ENCODE assay signal across 23 cellular contexts in genomic region chrX:445727-446126, GRCh38. TPM values are rescaled to one million over a fixed set of nuclear protein-coding genes. Genes with fewer than 3 reads are reported as not detected.
DNase-seq lines count a peak whose midpoint lies in the region; ATAC-seq and TF ChIP-seq lines count a peak whose summit lies in the region.
"Had no signal": no experiment of that assay in that cellular context is flagged by ENCODE, and none has a peak within 500 bp of the region (broad histone marks: within the 10 kb centered on the region; RNA-seq: fewer than 3 reads in every experiment).

No MANE protein-coding gene starts in this region.

- H3K79me2 ChIP-seq in neural progenitor cell (ENCODE audit: low read depth) (no peaks in the 10 kb centered on the region), Karpas-422 (ENCODE audit: low read length) (no peaks in the 10 kb centered on the region)

- H3K36me3 ChIP-seq in HUES64 (ENCODE audit: insufficient read depth, low read length): no peaks in the 10 kb centered on the region
- H3K36me3 ChIP-seq in iPS-20b (ENCODE audit: insufficient read depth, low read depth, low read length): no peaks in the 10 kb centered on the region
- no peaks in the 10 kb centered on the region for H3K36me3 ChIP-seq in neural progenitor cell
- no peaks in the 10 kb centered on the region for H3K36me3 ChIP-seq in Karpas-422 (ENCODE audit: insufficient read depth, low read length)
- H3K36me3 ChIP-seq: Peyer's patch had no signal

- H3K4me2 ChIP-seq in neural progenitor cell (peak overlapping the region; percentile 65), Karpas-422 (ENCODE audit: low read depth, low read length, poor library complexity, severe bottlenecking) (no peak overlapping the region)

- no peak for ATAC-seq in HG03442 (IDR thresholded peaks at IDR 0.05; ENCODE audit: unreplicated experiment)

- H3K4me3 Mint-ChIP-seq in neural progenitor cell: peak overlapping the region; percentile 27
- H3K4me3 Mint-ChIP-seq: CD8-positive, alpha-beta memory T cell had no signal

- in situ Hi-C loops in GM13976 (cut with MboI; ENCODE audit: low sequenced_read_pairs, unreplicated experiment): no loop called here

- H2AFZ ChIP-seq in neural progenitor cell (replicated peaks) (no peak overlapping the region), Karpas-422 (ENCODE audit: low read length) (no peak overlapping the region)

- peaks cover 16% of the 10 kb centered on the region for H3K4me1 ChIP-seq in HUES64 (ENCODE audit: insufficient read depth, low read length)
- H3K4me1 ChIP-seq in iPS-20b (ENCODE audit: insufficient read depth, low read length): peaks cover 12% of the 10 kb centered on the region; the same call in 1 of the 2 replicates
- H3K4me1 ChIP-seq in neural progenitor cell: peaks cover 6% of the 10 kb centered on the region
- no peaks in the 10 kb centered on the region for H3K4me1 ChIP-seq in Karpas-422 (ENCODE audit: low read length)
- H3K4me1 ChIP-seq: Peyer's patch had no signal

- H4K20me1 ChIP-seq in neural progenitor cell (ENCODE audit: low read depth) (no peaks in the 10 kb centered on the region), Karpas-422 (ENCODE audit: insufficient read depth, low read depth, low read length) (no peaks in the 10 kb centered on the region)

- H3K9me3 ChIP-seq in HUES64 (ENCODE audit: insufficient read depth, low read depth, low read length): no peaks in the 10 kb centered on the region
- no peaks in the 10 kb centered on the region for H3K9me3 ChIP-seq in iPS-20b (ENCODE audit: insufficient read depth, low read depth, low read length)
- no peaks in the 10 kb centered on the region for H3K9me3 ChIP-seq in neural progenitor cell (ENCODE audit: low read depth)
- H3K9me3 ChIP-seq in Karpas-422 (ENCODE audit: low read length): no peaks in the 10 kb centered on the region
- H3K9me3 ChIP-seq: Peyer's patch had no signal

- TF ChIP-seq CTCF in GM13976 (IDR thresholded peaks at IDR 0.05; ENCODE audit: borderline replicate concordance, control extremely low read depth, extremely low read depth, insufficient read depth, missing control alignments): no peak
- TF ChIP-seq CTCF in neural progenitor cell (IDR thresholded peaks at IDR 0.05): no peak

- no peak overlapping the region for H3K27ac Mint-ChIP-seq in neural progenitor cell
- H3K27ac Mint-ChIP-seq: CD8-positive, alpha-beta memory T cell had no signal

- H3K27ac ChIP-seq in HUES64 (ENCODE audit: low read depth, low read length) (peak overlapping the region; percentile 82; the same call in 1 of the 2 replicates), iPS-20b (ENCODE audit: low read length) (no peak overlapping the region), neural progenitor cell (no peak overlapping the region), Karpas-422 (ENCODE audit: low read length) (no peak overlapping the region)
- H3K27ac ChIP-seq: Peyer's patch had no signal

- DNase-seq in GM13976 (ENCODE audit: low spot score) (peak; percentile 7), neural progenitor cell (ENCODE audit: low spot score) (no peak), NCI-H2107 treated with DMSO at 0.1 percent for 48 hours (lab: John Stamatoyannopoulos, UW; ENCODE audit: unreplicated experiment) (no peak), RKO (ENCODE audit: low spot score) (no peak), Karpas-422 (no peak)
- DNase-seq: AML-193; C1 segment of cervical spinal cord; Calu3; CD8-positive, alpha-beta memory T cell; DMS153; KBM-7; NCI-H1105; NCI-H146; NCI-H2029 treated with DMSO at 0.1 percent for 48 hours; NCI-H2171; NCI-H345; NCI-H524 treated with DMSO at 0.1 percent for 48 hours; NCI-H82; Peyer's patch; Right ventricle myocardium superior had no signal

- peaks cover 11% of the 10 kb centered on the region; the same call in 1 of the 2 replicates for H3K27me3 ChIP-seq in HUES64 (ENCODE audit: insufficient read depth, low read length)
- peaks cover 36% of the 10 kb centered on the region for H3K27me3 ChIP-seq in iPS-20b (ENCODE audit: insufficient read depth, low read length)
- peaks cover 43% of the 10 kb centered on the region for H3K27me3 ChIP-seq in neural progenitor cell
- H3K27me3 ChIP-seq in Karpas-422 (ENCODE audit: low read length): no peaks in the 10 kb centered on the region
- H3K27me3 ChIP-seq: Peyer's patch had no signal

- peaks cover 20% of the 10 kb centered on the region for H3K4me1 Mint-ChIP-seq in neural progenitor cell
- H3K4me1 Mint-ChIP-seq: CD8-positive, alpha-beta memory T cell had no signal

- H3F3A ChIP-seq in neural progenitor cell (ENCODE audit: low read depth): peaks cover 9% of the 10 kb centered on the region

- no peak overlapping the region for H3K9ac ChIP-seq in HUES64 (ENCODE audit: low read depth, low read length)
- H3K9ac ChIP-seq in iPS-20b (ENCODE audit: low read depth, low read length): peak overlapping the region; percentile 50
- no peak overlapping the region for H3K9ac ChIP-seq in neural progenitor cell
- H3K9ac ChIP-seq in Karpas-422 (ENCODE audit: low read length): no peak overlapping the region

- peaks cover 10% of the 10 kb centered on the region for H3K27me3 Mint-ChIP-seq in neural progenitor cell (ENCODE audit: insufficient read depth, low read depth)
- H3K27me3 Mint-ChIP-seq: CD8-positive, alpha-beta memory T cell had no signal

- peaks cover 2% of the 10 kb centered on the region for H3K36me3 Mint-ChIP-seq in neural progenitor cell

- peaks cover 13% of the 10 kb centered on the region for H3K9me3 Mint-ChIP-seq in neural progenitor cell

- H3K4me3 ChIP-seq in HUES64 (ENCODE audit: low read length) (peak overlapping the region; percentile 26), iPS-20b (ENCODE audit: low read length) (peak overlapping the region; percentile 49; the same call in 1 of the 2 replicates), neural progenitor cell (no peak overlapping the region), Karpas-422 (ENCODE audit: low read length) (no peak overlapping the region)
- H3K4me3 ChIP-seq: Peyer's patch had no signal

- WGBS in HUES64: 18% methylated on average over 6 of the region's 8 CpGs

- no peaks in the 10 kb centered on the region for H3K9me2 ChIP-seq in Karpas-422 (replicated peaks; ENCODE audit: insufficient read depth, low read length)

RNA-seq across cellular contexts. Expression of gene PPP2R3B, which starts 59.0 kb away (rescaled TPM):
- 39.8 TPM for polyA plus RNA-seq in HUES64 (2013, experiment 1 of 2)
- polyA plus RNA-seq in HUES64 (2013, experiment 2 of 2): 43.6 TPM
- 30.3 and 81.8 TPM in 2 replicates for total RNA-seq in neural progenitor cell (ENCODE audit: low replicate concordance)
- total RNA-seq in Karpas-422 (2014; rRNA removed; shearing (Covaris generic); ENCODE audit: low replicate concordance): 23.2 and 62.5 TPM in 2 replicates

Comparison
In these comparisons a context has a peak if more than half of its experiments do, and no peak if none do; other contexts are left out.
1. H3K4me3 ChIP-seq: peak in HUES64 (single experiment) and iPS-20b (single experiment); none in neural progenitor cell (single experiment) and Karpas-422 (single experiment).